Comparison of ENCODE assay signal across 8 cellular contexts in genomic region chr20:64039293-64040160, GRCh38. TPM values are rescaled to one million over a fixed set of nuclear protein-coding genes. Genes with fewer than 3 reads are reported as not detected.
A peak's percentile ranks its signal among the peaks of the same experiment; 100 is the strongest.
DNase-seq lines count a peak whose midpoint lies in the region; ATAC-seq and TF ChIP-seq lines count a peak whose summit lies in the region.

No MANE protein-coding gene starts in this region.

- TF ChIP-seq EP300 in gastroesophageal sphincter (IDR thresholded peaks at IDR 0.05): no peak

- peak overlapping the region; percentile 70 for H3K4me3 ChIP-seq in GM12865 (ENCODE audit: low read depth, low read length)
- H3K4me3 ChIP-seq in RWPE2 (ENCODE audit: severe bottlenecking): peak overlapping the region; percentile 35
- H3K4me3 ChIP-seq in gastroesophageal sphincter: peak overlapping the region in 1 of 2 donors; percentile 51
- H3K4me3 ChIP-seq in rectal smooth muscle tissue (ENCODE audit: low read length): peak overlapping the region; percentile 55

- H3K36me3 ChIP-seq in RWPE2 (ENCODE audit: low read depth): no peaks in the 10 kb centered on the region
- H3K36me3 ChIP-seq in gastroesophageal sphincter: peaks cover 0 to 15% of the 10 kb centered on the region in 2 donors
- no peaks in the 10 kb centered on the region for H3K36me3 ChIP-seq in rectal smooth muscle tissue (ENCODE audit: control insufficient read depth, insufficient read depth, low read length)

- no peak for TF ChIP-seq CTCF in GM12865 (IDR thresholded peaks at IDR 0.05; ENCODE audit: insufficient read depth, low read depth, low read length, missing control alignments)
- TF ChIP-seq CTCF in RWPE2 (IDR thresholded peaks at IDR 0.05; ENCODE audit: poor library complexity, severe bottlenecking): peak; percentile 52
- no peak for TF ChIP-seq CTCF in gastroesophageal sphincter (IDR thresholded peaks at IDR 0.05)

- H3K9me3 ChIP-seq in RWPE2 (ENCODE audit: severe bottlenecking) (no peaks in the 10 kb centered on the region), gastroesophageal sphincter (no peaks in the 10 kb centered on the region)

- no peak overlapping the region for H3K9ac ChIP-seq in rectal smooth muscle tissue (ENCODE audit: low read length)

- peak; percentile 4 for ATAC-seq in RWPE2 (ENCODE audit: low read depth)
- no peak for ATAC-seq in gastroesophageal sphincter
- no peak for ATAC-seq in HG03442 (IDR thresholded peaks at IDR 0.05; ENCODE audit: unreplicated experiment)
- ATAC-seq in HG03095 (IDR thresholded peaks at IDR 0.05; ENCODE audit: unreplicated experiment): no peak

- no peak overlapping the region for H3K27ac ChIP-seq in RWPE2 (ENCODE audit: poor library complexity, severe bottlenecking)
- H3K27ac ChIP-seq in gastroesophageal sphincter: peak overlapping the region in 3 of 4 donors; percentile 6 to 59 (median 41)
- no peak overlapping the region for H3K27ac ChIP-seq in rectal smooth muscle tissue (ENCODE audit: low read depth, low read length)

- WGBS in gastroesophageal sphincter (ENCODE audit: low coverage in 1 of 2), 2 donors: 4% methylated on average over 7 of the region's 17 CpGs; no CpG with 5 or more reads in 1 of the 2 donors

- H3K4me1 ChIP-seq in RWPE2 (ENCODE audit: insufficient read depth, poor library complexity, severe bottlenecking) (peaks cover 3% of the 10 kb centered on the region), gastroesophageal sphincter (peaks cover 0 to 54% (median 27%) of the 10 kb centered on the region in 3 donors), rectal smooth muscle tissue (ENCODE audit: control insufficient read depth, insufficient read depth, low read length) (peaks cover 4% of the 10 kb centered on the region)

- H3K27me3 ChIP-seq in RWPE2 (ENCODE audit: insufficient read depth, poor library complexity, severe bottlenecking): peaks cover 14% of the 10 kb centered on the region
- H3K27me3 ChIP-seq in gastroesophageal sphincter: peaks cover 91% of the 10 kb centered on the region
- H3K27me3 ChIP-seq in rectal smooth muscle tissue (ENCODE audit: control insufficient read depth, insufficient read depth, low read length): peaks cover 43% of the 10 kb centered on the region

- TF ChIP-seq POLR2A in gastroesophageal sphincter (IDR thresholded peaks at IDR 0.05): no peak

- no peak for DNase-seq in GM12865 (ENCODE audit: low read depth)
- DNase-seq in RWPE2 (ENCODE audit: low spot score): no peak
- DNase-seq in CD1c-positive myeloid dendritic cell (ENCODE audit: extremely low spot score): no peak
- DNase-seq in NCI-H1048 (lab: John Stamatoyannopoulos, UW): no peak

RNA-seq across cellular contexts. Expression of gene C20orf204, which starts 3.5 kb away (rescaled TPM):
- 1 to 10 TPM in 1 of 4 donors, under 1 TPM in 2, not detected in 1; 0.40 to 1.6 (median 0.58) TPM for total RNA-seq in gastroesophageal sphincter

RNA-seq across cellular contexts. Expression of gene SOX18, which starts 9.9 kb away (rescaled TPM):
- total RNA-seq in gastroesophageal sphincter: 10 to 100 TPM in 1 of 4 donors, 1 to 10 TPM in 3; 4.4 to 13.3 (median 7.1) TPM

RNA-seq across cellular contexts. Expression of gene TCEA2, which starts 23.5 kb away (rescaled TPM):
- total RNA-seq in gastroesophageal sphincter: 10 to 100 TPM; 28.1 to 39.7 (median 33.6) TPM

RNA-seq across cellular contexts. Expression of gene RGS19, which starts 39.8 kb away (rescaled TPM):
- total RNA-seq in gastroesophageal sphincter: 10 to 100 TPM in 2 of 4 donors, 1 to 10 TPM in 2; 3.4 to 16.0 (median 10.5) TPM

RNA-seq across cellular contexts. Expression of gene OPRL1, which starts 40.4 kb away (rescaled TPM):
- 1 to 10 TPM in 1 of 4 donors, under 1 TPM in 3; 0.50 to 1.1 (median 0.66) TPM for total RNA-seq in gastroesophageal sphincter

Comparison
In these comparisons a context has a peak if more than half of its experiments do, and no peak if none do; other contexts are left out.
1. H3K27ac ChIP-seq: peak in gastroesophageal sphincter (3 of 4); none in RWPE2 (single experiment) and rectal smooth muscle tissue (single experiment).